Comparison of ENCODE assay signal across 11 cellular contexts in genomic region chr9:135681161-135681560, GRCh38. TPM values are rescaled to one million over a fixed set of nuclear protein-coding genes. Genes with fewer than 3 reads are reported as not detected.
"Had no signal": no experiment of that assay in that cellular context is flagged by ENCODE, and none has a peak within 500 bp of the region (broad histone marks: within the 10 kb centered on the region; RNA-seq: fewer than 3 reads in every experiment).

No MANE protein-coding gene starts in this region.

- FAIRE-seq: HepG2, HTR-8/SVneo had no signal

- H3K4me3 ChIP-seq: K562 had no signal

- DNase-seq: IMR-90, KBM-7, KG1 had no signal

- H3K4me1 Mint-ChIP-seq: IgD-negative memory B cell had no signal

- H3K9me3 Mint-ChIP-seq: IgD-negative memory B cell had no signal

- H3K27ac Mint-ChIP-seq: IgD-negative memory B cell had no signal

- H3K4me3 Mint-ChIP-seq: IgD-negative memory B cell had no signal

- H3K27ac ChIP-seq: HL-60, KMS-11 had no signal

- H3K36me3 Mint-ChIP-seq: IgD-negative memory B cell had no signal

- H3K4me2 ChIP-seq: KMS-11 had no signal

- H3K9ac ChIP-seq: KMS-11 had no signal

- ATAC-seq: HepG2, K562 had no signal

RNA-seq across cellular contexts. Expression of gene LCN9, which starts 18.1 kb away (rescaled TPM):
- total RNA-seq: HepG2, HT-29, HT1080, IMR-90, K562 had no signal
- polyA plus RNA-seq: HepG2, IgD-negative memory B cell, IMR-90, K562 had no signal

RNA-seq across cellular contexts. Expression of gene SOHLH1, which starts 18.1 kb away (rescaled TPM):
- total RNA-seq: HT-29, HT1080, IMR-90 had no signal
- polyA plus RNA-seq: IgD-negative memory B cell, IMR-90 had no signal

RNA-seq across cellular contexts. Expression of gene KCNT1, which starts 20.8 kb away (rescaled TPM):
- total RNA-seq: HepG2, HT-29, HT1080, IMR-90 had no signal
- polyA plus RNA-seq: HepG2, IgD-negative memory B cell, IMR-90, K562 had no signal

RNA-seq across cellular contexts. Expression of gene GLT6D1, which starts 41.8 kb away (rescaled TPM):
- total RNA-seq: HepG2, HT-29, HT1080, IMR-90, K562 had no signal
- polyA plus RNA-seq: HepG2, IgD-negative memory B cell, IMR-90, K562 had no signal
